33 cellular contexts compared by ENCODE assay signal in genomic region chr9:21983509-21983908, GRCh38. TPM values are rescaled to one million over a fixed set of nuclear protein-coding genes. Genes with fewer than 3 reads are reported as not detected.
DNase-seq lines count a peak whose midpoint lies in the region; ATAC-seq and TF ChIP-seq lines count a peak whose summit lies in the region.
"Had no signal": no experiment of that assay in that cellular context is flagged by ENCODE, and none has a peak within 500 bp of the region (broad histone marks: within the 10 kb centered on the region; RNA-seq: fewer than 3 reads in every experiment).

No MANE protein-coding gene starts in this region.

- no peak overlapping the region for H3K27ac ChIP-seq in upper lobe of right lung
- H3K27ac ChIP-seq: ascending aorta, cardiac muscle cell, colonic mucosa, esophagus muscularis mucosa, foreskin keratinocyte, GM23248, heart left ventricle, pancreas, right atrium auricular region, transverse colon, WERI-Rb-1 had no signal

- H3K4me1 ChIP-seq in upper lobe of right lung = no peaks in the 10 kb centered on the region
- H3K4me1 ChIP-seq: ascending aorta, colonic mucosa, esophagus muscularis mucosa, heart left ventricle, pancreas, right atrium auricular region, transverse colon had no signal

- peak; percentile 28 for DNase-seq in SKM-1 treated with dmso at 0.1 percent for 144 hours (lab: John Stamatoyannopoulos, UW; ENCODE audit: unreplicated experiment)
- no peak for DNase-seq in SKM-1 (lab: John Stamatoyannopoulos, UW; ENCODE audit: unreplicated experiment)
- peak; percentile 48 for DNase-seq in NCI-H146 (lab: John Stamatoyannopoulos, UW)
- DNase-seq in OCI-M1 (lab: John Stamatoyannopoulos, UW) = peak; percentile 36
- DNase-seq in upper lobe of right lung = no peak
- DNase-seq in epidermal melanocyte (ENCODE audit: insufficient read length, low spot score) = no peak
- DNase-seq: activated CD4-positive, alpha-beta T cell treated with anti-CD3 and anti-CD28 coated beads for 48 hours; activated gamma-delta T cell; activated naive CD8-positive, alpha-beta T cell treated with anti-CD3 and anti-CD28 coated beads, Interleukin-2, amount 10 ng/mL, durations not matched to agents 7 days and 5 days; activated T-cell treated with anti-CD3 and anti-CD28 coated beads, Interleukin-2, amount 50 U/mL, for 1 hour; BE2C; colonic mucosa; effector memory CD8-positive, alpha-beta T cell; foreskin keratinocyte; GM23248; heart left ventricle; NCI-H1105 treated with DMSO at 0.1 percent for 48 hours; NCI-H446 treated with DMSO at 0.1 percent for 48 hours; pancreas; RPMI8226; SK-N-SH; stimulated activated CD4-positive, alpha-beta T cell treated with anti-CD3 and anti-CD28 coated beads, Interleukin-2, amount 100 ng/mL, for 24 hours; transverse colon; WERI-Rb-1 had no signal

- intact Hi-C loops in upper lobe of right lung (cut with DNase I) = no loop called here

- H3K27me3 ChIP-seq in upper lobe of right lung = peaks cover 71% of the 10 kb centered on the region
- H3K27me3 ChIP-seq: BE2C had no signal

- H3K9me3 ChIP-seq in upper lobe of right lung = no peaks in the 10 kb centered on the region
- H3K9me3 ChIP-seq: ascending aorta, BE2C, colonic mucosa, esophagus muscularis mucosa, heart left ventricle, pancreas, right atrium auricular region, SK-N-SH, transverse colon had no signal

- no peaks in the 10 kb centered on the region for H3K36me3 ChIP-seq in upper lobe of right lung
- H3K36me3 ChIP-seq: ascending aorta, BE2C, cardiac muscle cell, colonic mucosa, esophagus muscularis mucosa, heart left ventricle, pancreas, right atrium auricular region, transverse colon, WERI-Rb-1 had no signal

- ATAC-seq in upper lobe of right lung (peak; percentile 67), GM18858 (IDR thresholded peaks at IDR 0.05; ENCODE audit: unreplicated experiment) (no peak), HG02970 (IDR thresholded peaks at IDR 0.05; ENCODE audit: low FRiP score, unreplicated experiment) (no peak)
- ATAC-seq: effector memory CD8-positive, alpha-beta T cell; foreskin keratinocyte; heart left ventricle; pancreas had no signal

- TF ChIP-seq CTCF in upper lobe of right lung (IDR thresholded peaks at IDR 0.05) = no peak

- H3K4me3 ChIP-seq in upper lobe of right lung = no peak overlapping the region
- H3K4me3 ChIP-seq: ascending aorta, cardiac muscle cell, colonic mucosa, esophagus muscularis mucosa, GM23248, heart left ventricle, lung, pancreas, right atrium auricular region, transverse colon had no signal

RNA-seq across cellular contexts. Expression of gene CDKN2A, which starts 10.7 kb away (rescaled TPM):
- total RNA-seq in upper lobe of right lung = 5.1 TPM
- total RNA-seq: A673 had no signal

RNA-seq across cellular contexts. Expression of gene CDKN2B-AS1, which starts 11.1 kb away (rescaled TPM):
- total RNA-seq in upper lobe of right lung = 2.3 TPM
- total RNA-seq: A673, ascending aorta, cardiac muscle cell, right atrium auricular region had no signal

RNA-seq across cellular contexts. Expression of gene CDKN2B, which starts 25.6 kb away (rescaled TPM):
- total RNA-seq in upper lobe of right lung = 31.3 TPM
- total RNA-seq: A673, neural crest cell had no signal

Comparison
In these comparisons a context has a peak if more than half of its experiments do, and no peak if none do; other contexts are left out.
1. DNase-seq: peak in SKM-1 treated with dmso at 0.1 percent for 144 hours (single experiment), NCI-H146 (single experiment) and OCI-M1 (single experiment); none in SKM-1 (single experiment), upper lobe of right lung (single experiment) and epidermal melanocyte (single experiment).